In genomic region chr1:160284220-160284781, GRCh38 we compare ENCODE assay signal across 8 cellular contexts.
DNase-seq lines count a peak whose midpoint lies in the region; ATAC-seq and TF ChIP-seq lines count a peak whose summit lies in the region.

No MANE protein-coding gene starts in this region.

- peak overlapping the region; percentile 68 for H3K27ac ChIP-seq in angular gyrus (ENCODE audit: low read depth, low read length)

- H3K4me3 ChIP-seq in retinal pigment epithelial cell (ENCODE audit: low read length): peak overlapping the region; percentile 97

- TF ChIP-seq CTCF in retinal pigment epithelial cell (conservative IDR thresholded peaks at IDR 0.05; ENCODE audit: low read depth, low read length): no peak

- DNase-seq in EH (ENCODE audit: low read depth) (peak; percentile 78), NCI-H2227 treated with DMSO at 0.1 percent for 48 hours (lab: John Stamatoyannopoulos, UW) (peak; percentile 22), hepatic stellate cell (ENCODE audit: low spot score) (peak; percentile 54), retinal pigment epithelial cell (ENCODE audit: low read depth) (no peak), 8988T (no peak)

- ATAC-seq in GM21786 (IDR thresholded peaks at IDR 0.05; ENCODE audit: unreplicated experiment): peak; percentile 7
- no peak for ATAC-seq in HG03025 (IDR thresholded peaks at IDR 0.05; ENCODE audit: low FRiP score, unreplicated experiment)

Comparison
In these comparisons a context has a peak if more than half of its experiments do, and no peak if none do; other contexts are left out.
1. DNase-seq: peak in EH (single experiment), NCI-H2227 treated with DMSO at 0.1 percent for 48 hours (single experiment) and hepatic stellate cell (single experiment); none in retinal pigment epithelial cell (single experiment) and 8988T (single experiment).